ENCODE assay signal across 28 cellular contexts in genomic region chr5:134314443-134314842, GRCh38.
"Had no signal": no experiment of that assay in that cellular context is flagged by ENCODE, and none has a peak within 500 bp of the region (broad histone marks: within the 10 kb centered on the region; RNA-seq: fewer than 3 reads in every experiment).

No MANE protein-coding gene starts in this region.

- H3K27ac ChIP-seq: colonic mucosa, coronary artery, dorsolateral prefrontal cortex, epithelial cell of prostate, esophagus muscularis mucosa, esophagus squamous epithelium, foreskin keratinocyte, gastrocnemius medialis, gastroesophageal sphincter, heart left ventricle, heart right ventricle, hepatocyte had no signal

- H3K4me2 ChIP-seq: hepatocyte had no signal

- H3K9me3 ChIP-seq: colonic mucosa, esophagus muscularis mucosa, esophagus squamous epithelium, gastrocnemius medialis, gastroesophageal sphincter had no signal

- ATAC-seq: effector memory CD8-positive, alpha-beta T cell; esophagus mucosa; foreskin keratinocyte; gastrocnemius medialis; gastroesophageal sphincter; heart left ventricle; heart right ventricle had no signal

- H2AFZ ChIP-seq: hepatocyte had no signal

- FAIRE-seq: endometrium, endothelial cell of umbilical vein, frontal cortex had no signal

- H3K36me3 ChIP-seq: colonic mucosa, esophagus squamous epithelium, gastrocnemius medialis had no signal

- H3K4me3 ChIP-seq: colonic mucosa, coronary artery, dorsolateral prefrontal cortex, esophagus muscularis mucosa, esophagus squamous epithelium, gastrocnemius medialis, gastroesophageal sphincter, heart left ventricle, heart right ventricle, hepatocyte had no signal

- H3K79me2 ChIP-seq: hepatocyte had no signal

- H3K4me1 ChIP-seq: colonic mucosa, esophagus muscularis mucosa, esophagus squamous epithelium, foreskin keratinocyte, gastrocnemius medialis, gastroesophageal sphincter, heart left ventricle, heart right ventricle had no signal

- DNase-seq: colonic mucosa; cortex of kidney; dermis blood vessel endothelial cell; dorsolateral prefrontal cortex; effector CD4-positive, alpha-beta T cell; effector CD8-positive, alpha-beta T cell; effector memory CD4-positive, alpha-beta T cell; effector memory CD8-positive, alpha-beta T cell; endodermal cell; erythroblast; esophagus squamous epithelium; foreskin fibroblast; foreskin keratinocyte; foreskin melanocyte; gastrocnemius medialis; glutamatergic neuron; head of caudate nucleus; heart left ventricle; heart right ventricle had no signal

- H3K27me3 ChIP-seq: colonic mucosa, dorsolateral prefrontal cortex, esophagus muscularis mucosa, esophagus squamous epithelium, foreskin keratinocyte, gastrocnemius medialis, gastroesophageal sphincter, heart left ventricle, heart right ventricle, hepatocyte had no signal
